10 cellular contexts compared by ENCODE assay signal in genomic region chr13:20159646-20160345, GRCh38. TPM values are rescaled to one million over a fixed set of nuclear protein-coding genes. Genes with fewer than 3 reads are reported as not detected.
DNase-seq lines count a peak whose midpoint lies in the region; ATAC-seq and TF ChIP-seq lines count a peak whose summit lies in the region.
"Had no signal": no experiment of that assay in that cellular context is flagged by ENCODE, and none has a peak within 500 bp of the region (broad histone marks: within the 10 kb centered on the region; RNA-seq: fewer than 3 reads in every experiment).

No MANE protein-coding gene starts in this region.

- H4K20me1 ChIP-seq in BLaER1 treated with 17β-estradiol and CSF1 and Interleukin-3, amounts not matched to agents 10 nM and 100 nM: peaks cover 0 to 35% (median 24%) of the 10 kb centered on the region in 11 experiments; a peak in 18 of 22 replicates

- H3K27ac ChIP-seq in BLaER1 treated with 17β-estradiol and CSF1 and Interleukin-3, amounts not matched to agents 10 nM and 100 nM: no peak overlapping the region
- H3K27ac ChIP-seq: neutrophil had no signal

- DNase-seq in HAP-1 (ENCODE audit: low spot score in 2 of 2) (peak in 1 of 2 experiments; percentile 45), kidney epithelial cell (ENCODE audit: low read depth) (no peak), SK-N-DZ (ENCODE audit: low spot score) (no peak)
- DNase-seq in activated CD4-positive, alpha-beta memory T cell treated with anti-CD3 and anti-CD28 coated beads for 36 hours: no peak
- no peak for DNase-seq in effector CD4-positive, alpha-beta T cell
- DNase-seq: activated naive CD4-positive, alpha-beta T cell had no signal

- no peaks in the 10 kb centered on the region for H3K36me3 Mint-ChIP-seq in activated CD4-positive, alpha-beta memory T cell treated with anti-CD3 and anti-CD28 coated beads for 36 hours

- H3K9me3 ChIP-seq in BLaER1 treated with 17β-estradiol and CSF1 and Interleukin-3, amounts not matched to agents 10 nM and 100 nM (replicated peaks in 1 of 11): no peaks in the 10 kb centered on the region
- no peaks in the 10 kb centered on the region for H3K9me3 ChIP-seq in HAP-1
- H3K9me3 ChIP-seq: neutrophil had no signal

- H3K4me2 ChIP-seq in BLaER1 treated with 17β-estradiol and CSF1 and Interleukin-3, amounts not matched to agents 10 nM and 100 nM: peak overlapping the region in 10 of 11 experiments; percentile 71 to 98 (median 94); a peak in 17 of 22 replicates

- intact Hi-C loops in activated CD4-positive, alpha-beta memory T cell treated with anti-CD3 and anti-CD28 coated beads for 36 hours (cut with micrococcal nuclease): loop anchor here (5.0 to 10.0 kb wide), 4 partner anchors 67 to 572 kb away; partner anchors contain the start of gene ZMYM5

- ATAC-seq in HG02885 (IDR thresholded peaks at IDR 0.05; ENCODE audit: poor library complexity, unreplicated experiment) (no peak), HG03045 (IDR thresholded peaks at IDR 0.05; ENCODE audit: unreplicated experiment) (no peak)

- TF ChIP-seq CTCF in kidney epithelial cell (IDR thresholded peaks at IDR 0.05; ENCODE audit: insufficient read depth, low read length, poor library complexity, severe bottlenecking): no peak

- no peak overlapping the region for H3K27ac Mint-ChIP-seq in activated CD4-positive, alpha-beta memory T cell treated with anti-CD3 and anti-CD28 coated beads for 36 hours

- peak overlapping the region in 7 of 10 experiments; percentile 53 to 70 (median 60); a peak in 11 of 20 replicates for H3K4me3 ChIP-seq in BLaER1 treated with 17β-estradiol and CSF1 and Interleukin-3, amounts not matched to agents 10 nM and 100 nM
- H3K4me3 ChIP-seq in HAP-1 (peak overlapping the region; percentile 46), kidney epithelial cell (ENCODE audit: low read depth, low read length) (peak overlapping the region; percentile 44)

- peaks cover 19 to 38% (median 34%) of the 10 kb centered on the region in 10 experiments for H3K4me1 ChIP-seq in BLaER1 treated with 17β-estradiol and CSF1 and Interleukin-3, amounts not matched to agents 10 nM and 100 nM
- peaks cover 4% of the 10 kb centered on the region for H3K4me1 ChIP-seq in HAP-1

- no peaks in the 10 kb centered on the region for H3K36me3 ChIP-seq in BLaER1 treated with 17β-estradiol and CSF1 and Interleukin-3, amounts not matched to agents 10 nM and 100 nM
- H3K36me3 ChIP-seq in HAP-1 (replicated peaks): no peaks in the 10 kb centered on the region
- H3K36me3 ChIP-seq in kidney epithelial cell (ENCODE audit: control insufficient read depth, insufficient read depth, low read length): no peaks in the 10 kb centered on the region
- H3K36me3 ChIP-seq: neutrophil had no signal

- CTCF ChIA-PET in activated CD4-positive, alpha-beta memory T cell treated with anti-CD3 and anti-CD28 coated beads for 36 hours (lab: Charles Lee): interaction anchor here (0.6 to 1.0 kb wide), 4 partner anchors 16 to 232 kb away, joined by 3 to 4 read pairs (median 3); no protein-coding TSS in a partner anchor

- H3K9ac ChIP-seq in BLaER1 treated with 17β-estradiol and CSF1 and Interleukin-3, amounts not matched to agents 10 nM and 100 nM: peak overlapping the region in 2 of 11 experiments; percentile 30 to 32; a peak in 2 of 22 replicates

- H3K4me1 Mint-ChIP-seq in activated CD4-positive, alpha-beta memory T cell treated with anti-CD3 and anti-CD28 coated beads for 36 hours (ENCODE audit: low read depth): peaks cover 13% of the 10 kb centered on the region

- H3K27me3 Mint-ChIP-seq in activated CD4-positive, alpha-beta memory T cell treated with anti-CD3 and anti-CD28 coated beads for 36 hours: peaks cover 39% of the 10 kb centered on the region

- POLR2A ChIA-PET in activated CD4-positive, alpha-beta memory T cell treated with anti-CD3 and anti-CD28 coated beads for 36 hours (lab: Charles Lee): interaction anchor here (1.0 to 2.2 kb wide), 3 partner anchors 32 to 41 kb away, joined by 3 to 9 read pairs (median 4); no protein-coding TSS in a partner anchor

- H3K27me3 ChIP-seq in BLaER1 treated with 17β-estradiol and CSF1 and Interleukin-3, amounts not matched to agents 10 nM and 100 nM: peaks cover 59 to 81% (median 74%) of the 10 kb centered on the region in 11 experiments
- H3K27me3 ChIP-seq in HAP-1 (ENCODE audit: low read depth): no peaks in the 10 kb centered on the region
- H3K27me3 ChIP-seq in kidney epithelial cell (ENCODE audit: control insufficient read depth, insufficient read depth, low read length): peaks cover 24% of the 10 kb centered on the region

- peak overlapping the region; percentile 61 for H3K4me3 Mint-ChIP-seq in activated CD4-positive, alpha-beta memory T cell treated with anti-CD3 and anti-CD28 coated beads for 36 hours

- H3K9me3 Mint-ChIP-seq in activated CD4-positive, alpha-beta memory T cell treated with anti-CD3 and anti-CD28 coated beads for 36 hours: no peaks in the 10 kb centered on the region

- in situ Hi-C loops in HAP-1 (cut with MboI; ENCODE audit: low sequenced_read_pairs): no loop called here

RNA-seq across cellular contexts. Expression of gene GJA3, which starts 1.1 kb away (rescaled TPM):
- total RNA-seq in activated CD4-positive, alpha-beta memory T cell treated with anti-CD3 and anti-CD28 coated beads for 36 hours: under 1 TPM; 0.14 to 0.29 TPM
- 0.96 and 1.0 TPM in 2 replicates for total RNA-seq in kidney epithelial cell
- polyA plus RNA-seq in SK-N-DZ (2014; cell fraction: cytosol; rRNA removed): not detected in 2 replicates
- polyA plus RNA-seq in SK-N-DZ (2014; cell fraction: nucleus; rRNA removed): not detected in 2 replicates

RNA-seq across cellular contexts. Expression of gene GJB2, which starts 32.9 kb away (rescaled TPM):
- total RNA-seq in activated CD4-positive, alpha-beta memory T cell treated with anti-CD3 and anti-CD28 coated beads for 36 hours: 1 to 10 TPM; 5.0 to 5.1 TPM
- 8.6 and 8.8 TPM in 2 replicates for total RNA-seq in kidney epithelial cell
- polyA plus RNA-seq in SK-N-DZ (2014; cell fraction: cytosol; rRNA removed): not detected in 2 replicates
- polyA plus RNA-seq in SK-N-DZ (2014; cell fraction: nucleus; rRNA removed): not detected in 2 replicates
